ENCODE assay signal across 8 cellular contexts in genomic region chr10:93376372-93377296, GRCh38.
A peak's percentile ranks its signal among the peaks of the same experiment; 100 is the strongest.
DNase-seq lines count a peak whose midpoint lies in the region; ATAC-seq and TF ChIP-seq lines count a peak whose summit lies in the region.

No MANE protein-coding gene starts in this region.

- peak overlapping the region in 1 of 2 donors; percentile 23 for H3K9ac ChIP-seq in colonic mucosa (ENCODE audit: low read depth in 2 of 2, low read length in 2 of 2)

- DNase-seq in COR-L47 (lab: John Stamatoyannopoulos, UW) (peak; percentile 18), NCI-H128 (lab: John Stamatoyannopoulos, UW; ENCODE audit: unreplicated experiment) (peak; percentile 25), T-helper 2 cell (peak in 3 of 5 experiments; percentile 8 to 76 (median 41)), colonic mucosa (peak; percentile 75), left kidney (ENCODE audit: low read depth, low spot score) (peak; percentile 89)
- DNase-seq in stimulated activated CD4-positive, alpha-beta T cell treated with anti-CD3 and anti-CD28 coated beads, Interleukin-4, amount 100 ng/mL, for 24 hours, result peak; percentile 59

- no peak overlapping the region for H3K4me3 ChIP-seq in colonic mucosa

- peak; percentile 90 for TF ChIP-seq CTCF in colonic mucosa (IDR thresholded peaks at IDR 0.05)

- ATAC-seq in GM21390 (IDR thresholded peaks at IDR 0.05; ENCODE audit: unreplicated experiment) (peak; percentile 65), GM21825 (IDR thresholded peaks at IDR 0.05; ENCODE audit: unreplicated experiment) (no peak)

- H3K36me3 ChIP-seq in colonic mucosa, result peaks cover 3% of the 10 kb centered on the region

- H3K9me3 ChIP-seq in colonic mucosa, result no peaks in the 10 kb centered on the region

- intact Hi-C loops in colonic mucosa (cut with DNase I), result loop anchor here (1.0 to 10.0 kb wide), 2 partner anchors 108 to 308 kb away; no protein-coding TSS in a partner anchor

- no peaks in the 10 kb centered on the region for H3K4me1 ChIP-seq in colonic mucosa

- peak overlapping the region; percentile 62 for H3K27ac ChIP-seq in colonic mucosa

- H3K27me3 ChIP-seq in colonic mucosa, result no peaks in the 10 kb centered on the region

Comparison
In these comparisons a context has a peak if more than half of its experiments do, and no peak if none do; other contexts are left out.
1. DNase-seq: peak in every context shown above with its lines; median percentile 89 in left kidney; 75 in colonic mucosa; 59 in stimulated activated CD4-positive, alpha-beta T cell treated with anti-CD3 and anti-CD28 coated beads, Interleukin-4, amount 100 ng/mL, for 24 hours; 41 in T-helper 2 cell; 25 in NCI-H128; 18 in COR-L47.